Comparison of ENCODE assay signal across 9 cellular contexts in genomic region chr15:69265347-69265955, GRCh38. TPM values are rescaled to one million over a fixed set of nuclear protein-coding genes. Genes with fewer than 3 reads are reported as not detected.
DNase-seq lines count a peak whose midpoint lies in the region; ATAC-seq, FAIRE-seq and TF ChIP-seq lines count a peak whose summit lies in the region.
"Had no signal": no experiment of that assay in that cellular context is flagged by ENCODE, and none has a peak within 500 bp of the region (broad histone marks: within the 10 kb centered on the region; RNA-seq: fewer than 3 reads in every experiment).

No MANE protein-coding gene starts in this region.

- H3K36me3 Mint-ChIP-seq in Caco-2 (ENCODE audit: insufficient read depth, unreplicated experiment): peaks cover 5% of the 10 kb centered on the region

- no peaks in the 10 kb centered on the region for H3K9me3 Mint-ChIP-seq in Caco-2 (ENCODE audit: unreplicated experiment)
- H3K9me3 Mint-ChIP-seq: IgD-negative memory B cell had no signal

- H3K36me3 ChIP-seq in Caco-2 (ENCODE audit: control insufficient read depth, insufficient read depth, low read length) (no peaks in the 10 kb centered on the region), lung (ENCODE audit: control insufficient read depth in 2 of 2, insufficient read depth in 2 of 2, low read length in 2 of 2) (peaks cover 5 to 14% of the 10 kb centered on the region in 2 donors)

- no peak for TF ChIP-seq POLR2A in GM12892 (IDR thresholded peaks at IDR 0.05; ENCODE audit: low read depth, low read length)

- CTCF ChIA-PET in Caco-2 (lab: Charles Lee): interaction anchor here (0.6 to 1.4 kb wide), 3 partner anchors 19 to 206 kb away, joined by 3 to 6 read pairs (median 5); no protein-coding TSS in a partner anchor

- no peaks in the 10 kb centered on the region for H3K27me3 Mint-ChIP-seq in Caco-2 (ENCODE audit: insufficient read depth, unreplicated experiment)
- H3K27me3 Mint-ChIP-seq: IgD-negative memory B cell had no signal

- POLR2A ChIA-PET in Caco-2 (lab: Charles Lee): no interaction called here

- intact Hi-C loops in Caco-2 (cut with micrococcal nuclease; ENCODE audit: unreplicated experiment): loop anchor here (1.0 kb wide), 2 partner anchors 104 to 206 kb away; no protein-coding TSS in a partner anchor
- intact Hi-C loops in posterior vena cava (cut with DNase I): loop anchor here in 1 of 2 donors (10.0 kb wide), 1 partner anchor 211 kb away; no protein-coding TSS in a partner anchor

- ATAC-seq in lung (ENCODE audit: insufficient read depth, low FRiP score): no peak
- no peak for ATAC-seq in GM21390 (IDR thresholded peaks at IDR 0.05; ENCODE audit: unreplicated experiment)

- H3K27me3 ChIP-seq in Caco-2 (replicated peaks; ENCODE audit: control insufficient read depth, insufficient read depth, low read length): no peaks in the 10 kb centered on the region
- no peaks in the 10 kb centered on the region for H3K27me3 ChIP-seq in lung (ENCODE audit: control insufficient read depth, insufficient read depth)

- peak in 1 of 2 experiments; percentile 23 for DNase-seq in Caco-2
- DNase-seq in KG1 (lab: John Stamatoyannopoulos, UW): peak; percentile 7
- peak; percentile 44 for DNase-seq in astrocyte of the hippocampus (ENCODE audit: low read depth, low spot score)
- DNase-seq in lung (ENCODE audit: low spot score): no peak
- no peak for DNase-seq in posterior vena cava (ENCODE audit: low spot score)
- DNase-seq in GM12892 (ENCODE audit: insufficient read length): no peak
- no peak for DNase-seq in effector CD4-positive, alpha-beta T cell

- WGBS in lung, 2 donors: 42 to 52% methylated on average over 5 of the region's 5 CpGs

- no peak overlapping the region for H3K27ac ChIP-seq in lung (ENCODE audit: low read depth in 1 of 2, low read length in 1 of 2)

- TF ChIP-seq CTCF in Caco-2 (IDR thresholded peaks at IDR 0.05; ENCODE audit: insufficient read depth in 1 of 2, low read depth in 1 of 2, low read length in 1 of 2, severe bottlenecking in 1 of 2, unreplicated experiment in 1 of 2) (peak; percentile 50 to 53), lung (IDR thresholded peaks at IDR 0.05; ENCODE audit: control extremely low read depth, extremely low read depth) (peak; percentile 9)

- no peak overlapping the region for H3K27ac Mint-ChIP-seq in Caco-2 (ENCODE audit: unreplicated experiment)
- H3K27ac Mint-ChIP-seq: IgD-negative memory B cell had no signal

- no peak for FAIRE-seq in GM12892 (lab: Jason Lieb, UNC)

- no peak overlapping the region for H3K4me3 ChIP-seq in Caco-2 (ENCODE audit: low read depth, low read length)
- no peak overlapping the region for H3K4me3 ChIP-seq in lung

- no peaks in the 10 kb centered on the region for H3K4me1 Mint-ChIP-seq in Caco-2 (ENCODE audit: low read depth, unreplicated experiment)
- H3K4me1 Mint-ChIP-seq: IgD-negative memory B cell had no signal

- no TSS peak for BruUV-seq in Caco-2 (replicated peaks; lab: Mats Ljungman, UMichigan)

- H3K9me3 ChIP-seq in Caco-2 (no peaks in the 10 kb centered on the region), lung (ENCODE audit: control insufficient read depth in 2 of 2, insufficient read depth in 1 of 2, low read length in 1 of 2) (no peaks in the 10 kb centered on the region)

- H3K4me1 ChIP-seq in Caco-2 (no peaks in the 10 kb centered on the region), lung (ENCODE audit: control insufficient read depth in 2 of 2, insufficient read depth in 2 of 2, low read length in 2 of 2) (no peaks in the 10 kb centered on the region)

- no peak overlapping the region for H3K4me3 Mint-ChIP-seq in Caco-2 (ENCODE audit: unreplicated experiment)
- H3K4me3 Mint-ChIP-seq: IgD-negative memory B cell had no signal

RNA-seq across cellular contexts. Expression of gene PAQR5, which starts 33.3 kb away (rescaled TPM):
- total RNA-seq in Caco-2 (2022) (3.4 and 5.4 TPM in 2 replicates), lung (10 to 100 TPM in 1 of 2 donors, 1 to 10 TPM in 1; 2.3 to 22.6 TPM), posterior vena cava (1 to 10 TPM in 1 of 2 donors, under 1 TPM in 1; 0.29 to 1.2 TPM)
- polyA plus RNA-seq in lung: 10 to 100 TPM in 1 of 2 donors, 1 to 10 TPM in 1; 9.2 to 11.8 TPM
- not detected for polyA plus RNA-seq in GM12892 (2012; ENCODE audit: missing spikeins)
- polyA plus RNA-seq: IgD-negative memory B cell had no signal

Comparison
In these comparisons a context has a peak if more than half of its experiments do, and no peak if none do; other contexts are left out.
1. DNase-seq: peak in KG1 (single experiment) and astrocyte of the hippocampus (single experiment); none in lung (single experiment), posterior vena cava (single experiment), GM12892 (single experiment) and effector CD4-positive, alpha-beta T cell (single experiment).